ENCODE assay signal across 9 cellular contexts in the genomic region with DNA sequence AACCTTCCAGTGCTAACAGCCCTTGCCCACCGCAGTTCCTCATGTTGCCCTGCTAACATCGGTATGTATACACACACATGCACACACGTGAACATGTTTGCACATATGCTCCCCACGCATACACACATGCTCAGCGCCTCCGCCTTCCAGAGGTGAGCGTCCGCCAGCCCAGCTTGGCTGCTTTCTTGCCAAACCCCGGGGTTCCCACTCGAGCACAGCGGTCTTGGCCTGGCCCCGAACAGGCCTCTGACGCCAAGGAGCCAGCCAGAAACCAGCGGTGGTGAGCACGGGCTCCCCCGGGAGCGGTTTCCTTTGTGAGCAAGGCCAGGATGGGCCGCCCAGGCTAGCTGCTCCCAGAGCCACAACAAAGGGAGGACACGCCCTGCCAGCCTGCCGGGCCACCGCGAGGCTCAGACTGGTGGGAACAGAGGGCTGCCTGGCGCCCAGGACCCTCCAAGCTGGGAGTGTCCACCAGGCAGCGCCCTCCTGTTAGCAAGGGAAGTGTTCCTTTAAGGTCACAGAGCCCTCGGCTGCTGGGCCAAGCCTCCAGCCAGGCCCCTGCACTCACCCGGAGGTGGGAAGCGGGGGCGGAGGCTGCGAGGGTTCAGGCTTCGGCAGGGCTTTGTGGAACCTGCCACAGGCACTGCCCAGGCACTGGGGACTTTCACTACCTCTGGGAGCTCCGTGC.
DNase-seq lines count a peak whose midpoint lies in the region; ATAC-seq lines count a peak whose summit lies in the region.
"Had no signal": no experiment of that assay in that cellular context is flagged by ENCODE, and none has a peak within 500 bp of the region (broad histone marks: within the 10 kb centered on the region; RNA-seq: fewer than 3 reads in every experiment).

No MANE protein-coding gene starts in this region.

- peak overlapping the region; percentile 63 for H3K4me2 ChIP-seq in skeletal muscle satellite cell (ENCODE audit: low read length)

- intact Hi-C loops in left ventricle myocardium superior (cut with micrococcal nuclease): loop anchor here (10.0 kb wide), 1 partner anchor 60 kb away; no protein-coding TSS in a partner anchor

- peaks cover 19% of the 10 kb centered on the region for H3K4me1 ChIP-seq in skeletal muscle satellite cell (ENCODE audit: control insufficient read depth, insufficient read depth, low read length)

- ATAC-seq in left ventricle myocardium superior (peak; percentile 75), GM21786 (IDR thresholded peaks at IDR 0.05; ENCODE audit: unreplicated experiment) (no peak), GM19452 (IDR thresholded peaks at IDR 0.05; ENCODE audit: unreplicated experiment) (no peak)

- no peaks in the 10 kb centered on the region for H3K9me3 ChIP-seq in skeletal muscle satellite cell (replicated peaks; ENCODE audit: low read length)

- DNase-seq in HK-2 (ENCODE audit: unreplicated experiment): peak; percentile 47
- peak; percentile 50 for DNase-seq in UCSD-AML1 (lab: John Stamatoyannopoulos, UW; ENCODE audit: unreplicated experiment)
- peak; percentile 85 for DNase-seq in left ventricle myocardium superior
- no peak for DNase-seq in HPDE6-E6E7 (ENCODE audit: extremely low spot score)
- DNase-seq in mesenteric fat pad (ENCODE audit: low spot score): no peak
- DNase-seq: activated CD4-positive, CD25-positive, alpha-beta regulatory T cell had no signal

- H3K27me3 ChIP-seq in skeletal muscle satellite cell (ENCODE audit: control insufficient read depth, insufficient read depth, low read length): no peaks in the 10 kb centered on the region

- peak overlapping the region; percentile 25 for H3K4me3 ChIP-seq in skeletal muscle satellite cell (ENCODE audit: low read length)

- no peaks in the 10 kb centered on the region for H3K36me3 ChIP-seq in skeletal muscle satellite cell (ENCODE audit: insufficient read depth, low read length)

- H3K9ac ChIP-seq in skeletal muscle satellite cell (ENCODE audit: low read depth, low read length): peak overlapping the region; percentile 68

Comparison
In these comparisons a context has a peak if more than half of its experiments do, and no peak if none do; other contexts are left out.
1. DNase-seq: peak in HK-2 (single experiment), UCSD-AML1 (single experiment) and left ventricle myocardium superior (single experiment); none in HPDE6-E6E7 (single experiment) and mesenteric fat pad (single experiment).